ENCODE assay signal across 8 cellular contexts in genomic region chr20:38748097-38748862, GRCh38. TPM values are rescaled to one million over a fixed set of nuclear protein-coding genes. Genes with fewer than 3 reads are reported as not detected.
A peak's percentile ranks its signal among the peaks of the same experiment; 100 is the strongest.
DNase-seq lines count a peak whose midpoint lies in the region; ATAC-seq and TF ChIP-seq lines count a peak whose summit lies in the region.

TSS of gene ACTR5 (plus strand) at chr20:38748460. CDS start at chr20:38748479, 19 bp downstream.

- H3K4me3 ChIP-seq in MG63, result peak within 1 kb of the TSS; percentile 70
- peak within 1 kb of the TSS; percentile 98 for H3K4me3 ChIP-seq in fibroblast of the aortic adventitia (ENCODE audit: low read depth, low read length)

- H3K4me3 Mint-ChIP-seq in nephron progenitor cell, result peak within 1 kb of the TSS; percentile 98

- peaks cover 16% of the 10 kb centered on the region for H3K4me1 Mint-ChIP-seq in nephron progenitor cell

- DNase-seq in G401 (ENCODE audit: low spot score) (peak; percentile 84), HCEC 1CT (peak; percentile 88), MG63 (peak; percentile 86), fibroblast of the aortic adventitia (ENCODE audit: low read depth) (peak; percentile 84), nephron progenitor cell (peak; percentile 99)
- DNase-seq in activated effector memory CD4-positive, alpha-beta T cell treated with Interleukin-2 at 50 U/mL for 16 hours, result peak; percentile 95
- DNase-seq in stimulated activated naive CD8-positive, alpha-beta T cell treated with anti-CD3 and anti-CD28 coated beads, Interleukin-15, Interleukin-2, amounts not matched to agents 100 U/mL and 50 U/mL, for 24 hours, result peak; percentile 99

- peaks cover 5% of the 10 kb centered on the region; the same call in 1 of the 2 replicates for H3K36me3 ChIP-seq in MG63

- H3K27me3 Mint-ChIP-seq in nephron progenitor cell (ENCODE audit: low read depth, poor library complexity), result peaks cover 39% of the 10 kb centered on the region

- no peaks in the 10 kb centered on the region for H3K27me3 ChIP-seq in MG63

- peaks cover 3% of the 10 kb centered on the region for H3K9me3 Mint-ChIP-seq in nephron progenitor cell

- peaks cover 19% of the 10 kb centered on the region for H3K36me3 Mint-ChIP-seq in nephron progenitor cell (ENCODE audit: low read depth)

- H3K9me3 ChIP-seq in MG63, result no peaks in the 10 kb centered on the region

- ATAC-seq in stimulated activated naive CD8-positive, alpha-beta T cell treated with anti-CD3 and anti-CD28 coated beads, Interleukin-15, Interleukin-2, amounts not matched to agents 100 U/mL and 50 U/mL, for 24 hours, result peak; percentile 92

- in situ Hi-C loops in G401 (cut with HindIII; ENCODE audit: low sequenced_read_pairs), result no loop called here

- TF ChIP-seq CTCF in fibroblast of the aortic adventitia (IDR thresholded peaks at IDR 0.05; ENCODE audit: insufficient read depth, low read length) (no peak), nephron progenitor cell (IDR thresholded peaks at IDR 0.05) (no peak)

- H3K27ac Mint-ChIP-seq in nephron progenitor cell, result peak within 1 kb of the TSS; percentile 99

- peak; percentile 85 for TF ChIP-seq POLR2A in Raji (IDR thresholded peaks at IDR 0.05; ENCODE audit: insufficient read depth, low read depth, low read length)

RNA-seq across cellular contexts. Expression of gene ACTR5, which starts in this region (rescaled TPM):
- total RNA-seq in G401 (2014; rRNA removed; shearing (Covaris generic)), result 10.9 and 28.1 TPM in 2 replicates
- total RNA-seq in MG63 (2014; rRNA removed; shearing (Covaris generic); ENCODE audit: low replicate concordance), result 9.8 and 16.4 TPM in 2 replicates
- 2.9 and 4.6 TPM in 2 replicates for total RNA-seq in fibroblast of the aortic adventitia (ENCODE audit: low replicate concordance)

Comparison
In these comparisons a context has a peak if more than half of its experiments do, and no peak if none do; other contexts are left out.
1. Peak in every context shown above with its lines: DNase-seq, ATAC-seq and H3K4me3 ChIP-seq.